In the genomic region with DNA sequence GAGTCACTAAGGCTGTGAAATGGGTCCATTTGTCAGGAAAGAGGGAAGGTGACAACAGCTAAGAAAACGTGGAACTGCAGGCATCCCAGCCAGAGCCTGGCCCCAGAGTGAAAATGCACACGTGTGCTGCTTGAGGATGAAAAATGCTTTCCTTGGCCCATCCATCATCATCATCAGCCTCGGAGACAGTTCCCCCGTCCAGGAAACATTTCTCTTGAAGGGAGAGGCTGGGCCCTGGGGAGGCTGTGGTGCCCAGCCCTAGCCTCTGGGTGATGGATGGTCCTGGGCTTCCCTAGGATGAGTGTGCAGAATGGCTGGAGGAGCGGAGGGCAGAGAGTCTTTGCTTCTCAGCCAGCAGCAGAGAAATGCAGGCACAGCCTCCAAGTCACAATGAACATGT, we compare ENCODE assay signal across 23 cellular contexts.
"Had no signal": no experiment of that assay in that cellular context is flagged by ENCODE, and none has a peak within 500 bp of the region (broad histone marks: within the 10 kb centered on the region; RNA-seq: fewer than 3 reads in every experiment).

No MANE protein-coding gene starts in this region.

- H3K27ac ChIP-seq: WERI-Rb-1 had no signal

- ATAC-seq: activated CD4-positive, alpha-beta T cell treated with anti-CD3 and anti-CD28 coated beads for 36 hours; activated T-cell treated with anti-CD3 and anti-CD28 coated beads, Interleukin-2, amount 50 U/mL, for 72 hours had no signal

- H3K4me3 ChIP-seq: breast epithelium, MG63 had no signal

- H3K9me3 ChIP-seq: breast epithelium, MG63 had no signal

- DNase-seq: activated CD4-positive, alpha-beta memory T cell treated with anti-CD3 and anti-CD28 coated beads, Interleukin-2, amount 10 ng/mL, durations not matched to agents 7 days and 5 days; activated CD4-positive, alpha-beta T cell treated with anti-CD3 and anti-CD28 coated beads for 36 hours; activated CD4-positive, alpha-beta T cell treated with anti-CD3 and anti-CD28 coated beads, Interleukin-2, amount 50 U/mL, for 1 hour; activated gamma-delta T cell treated with Interleukin-2 at 50 U/mL for 16 hours; activated naive CD4-positive, alpha-beta T cell treated with anti-CD3 and anti-CD28 coated beads, Interleukin-2, amount 10 ng/mL, durations not matched to agents 7 days and 5 days; activated naive CD8-positive, alpha-beta T cell treated with anti-CD3 and anti-CD28 coated beads for 36 hours; activated T-cell treated with anti-CD3 and anti-CD28 coated beads, Interleukin-2, amount 50 U/mL, for 72 hours; anterior cingulate cortex; caudate nucleus; MG63; MV-4-11; NCI-H1092 treated with DMSO at 0.1 percent for 48 hours; NCI-H1417 treated with DMSO at 0.1 percent for 48 hours; NCI-H1694; NCI-H2029; NCI-H2107; NCI-H2171 treated with DMSO at 0.1 percent for 48 hours; NCI-H226; NCI-H526 treated with DMSO at 0.1 percent for 48 hours; SIG-M5; T-helper 1 cell; WERI-Rb-1 had no signal

- H3K27me3 ChIP-seq: breast epithelium, MG63 had no signal

- H3K4me1 ChIP-seq: breast epithelium had no signal

- H3K36me3 ChIP-seq: breast epithelium, MG63, WERI-Rb-1 had no signal
